In the genomic region with DNA sequence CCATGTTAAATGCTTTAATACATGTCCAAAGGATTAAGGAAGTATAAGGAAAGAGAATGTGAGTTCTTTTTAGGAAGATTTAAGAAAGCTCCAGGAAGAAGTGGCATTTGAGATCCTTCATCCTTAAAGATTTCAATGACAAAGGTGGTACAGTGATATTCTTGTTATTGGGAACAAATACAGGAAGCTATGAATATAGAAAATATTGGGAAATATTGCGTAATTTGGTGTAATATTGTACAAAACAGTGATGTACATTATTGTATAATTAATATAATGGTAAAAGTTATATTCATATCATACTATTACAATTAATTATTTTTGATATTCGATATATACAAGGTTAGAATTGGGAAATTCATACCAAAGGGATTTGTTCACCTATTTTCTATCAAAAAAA, we compare ENCODE assay signal across 22 cellular contexts.
"Had no signal": no experiment of that assay in that cellular context is flagged by ENCODE, and none has a peak within 500 bp of the region (broad histone marks: within the 10 kb centered on the region; RNA-seq: fewer than 3 reads in every experiment).

No MANE protein-coding gene starts in this region.

- H3K36me3 Mint-ChIP-seq: activated naive CD4-positive, alpha-beta T cell treated with anti-CD3 and anti-CD28 coated beads, Interleukin-2, amount 50 U/mL, for 24 hours; memory B cell had no signal

- H3K4me1 ChIP-seq: colonic mucosa, esophagus squamous epithelium, psoas muscle, upper lobe of right lung had no signal

- H3K27me3 ChIP-seq: body of pancreas, colonic mucosa, esophagus squamous epithelium, heart right ventricle, pancreas, right atrium auricular region, upper lobe of right lung had no signal

- H3K4me1 Mint-ChIP-seq: activated naive CD4-positive, alpha-beta T cell treated with anti-CD3 and anti-CD28 coated beads, Interleukin-2, amount 50 U/mL, for 24 hours; central memory CD8-positive, alpha-beta T cell; memory B cell; T-helper 17 cell had no signal

- DNase-seq: activated CD4-positive, alpha-beta T cell treated with anti-CD3 and anti-CD28 coated beads, Interleukin-2, amount 50 U/mL, for 1 hour; activated CD4-positive, CD25-positive, alpha-beta regulatory T cell treated with anti-CD3 and anti-CD28 coated beads, Interleukin-2, amount 50 U/mL, for 72 hours; activated CD8-positive, alpha-beta T cell treated with anti-CD3 and anti-CD28 coated beads, Interleukin-2, amount 10 ng/mL, durations not matched to agents 7 days and 5 days; activated gamma-delta T cell treated with Interleukin-2 at 50 U/mL for 16 hours; activated T-cell treated with anti-CD3 and anti-CD28 coated beads, Interleukin-2, amount 50 U/mL, for 1 hour; colonic mucosa; esophagus squamous epithelium; left colon; psoas muscle; stimulated activated CD4-positive, alpha-beta T cell treated with anti-CD3 and anti-CD28 coated beads, Interleukin-12 subunit alpha, Interleukin-12 subunit beta, amount 100 ng/mL, for 4 hours; stimulated activated CD4-positive, alpha-beta T cell treated with anti-CD3 and anti-CD28 coated beads, Interleukin-4, amount 100 ng/mL, for 4 hours; stimulated activated naive CD8-positive, alpha-beta T cell treated with anti-CD3 and anti-CD28 coated beads, Interleukin-15, Interleukin-2, amounts not matched to agents 100 U/mL and 50 U/mL, for 24 hours; T-helper 17 cell; upper lobe of right lung had no signal

- H3K9me3 Mint-ChIP-seq: memory B cell had no signal

- H3K9me3 ChIP-seq: body of pancreas, colonic mucosa, esophagus squamous epithelium, heart right ventricle, mucosa of descending colon, pancreas, psoas muscle, right atrium auricular region, upper lobe of right lung had no signal

- H3K4me3 Mint-ChIP-seq: activated CD8-positive, alpha-beta T cell treated with anti-CD3 and anti-CD28 coated beads, Interleukin-2, amount 10 ng/mL, durations not matched to agents 7 days and 5 days; activated naive CD4-positive, alpha-beta T cell treated with anti-CD3 and anti-CD28 coated beads, Interleukin-2, amount 50 U/mL, for 24 hours; central memory CD8-positive, alpha-beta T cell; memory B cell; T-helper 17 cell had no signal

- H3K27me3 Mint-ChIP-seq: activated naive CD4-positive, alpha-beta T cell treated with anti-CD3 and anti-CD28 coated beads, Interleukin-2, amount 50 U/mL, for 24 hours; central memory CD8-positive, alpha-beta T cell; memory B cell; T-helper 17 cell had no signal

- ATAC-seq: activated CD8-positive, alpha-beta T cell treated with anti-CD3 and anti-CD28 coated beads, Interleukin-2, amount 10 ng/mL, durations not matched to agents 7 days and 5 days; left colon; mucosa of descending colon; psoas muscle; stimulated activated naive CD8-positive, alpha-beta T cell treated with anti-CD3 and anti-CD28 coated beads, Interleukin-15, Interleukin-2, amounts not matched to agents 100 U/mL and 50 U/mL, for 24 hours; T-helper 17 cell had no signal

- H3K27ac ChIP-seq: body of pancreas, colonic mucosa, esophagus squamous epithelium, heart right ventricle, pancreas, psoas muscle, right atrium auricular region, upper lobe of right lung had no signal

- H3K36me3 ChIP-seq: colonic mucosa, esophagus squamous epithelium, heart right ventricle, pancreas, right atrium auricular region, upper lobe of right lung had no signal

- H3K27ac Mint-ChIP-seq: activated CD8-positive, alpha-beta T cell treated with anti-CD3 and anti-CD28 coated beads, Interleukin-2, amount 10 ng/mL, durations not matched to agents 7 days and 5 days; activated naive CD4-positive, alpha-beta T cell treated with anti-CD3 and anti-CD28 coated beads, Interleukin-2, amount 50 U/mL, for 24 hours; memory B cell; T-helper 17 cell had no signal

- H3K4me3 ChIP-seq: body of pancreas, colonic mucosa, esophagus squamous epithelium, heart right ventricle, mucosa of descending colon, pancreas, psoas muscle, right atrium auricular region, upper lobe of right lung had no signal
